Comparison of ENCODE assay signal across 9 cellular contexts in genomic region chr7:20331912-20332317, GRCh38. TPM values are rescaled to one million over a fixed set of nuclear protein-coding genes. Genes with fewer than 3 reads are reported as not detected.
A peak's percentile ranks its signal among the peaks of the same experiment; 100 is the strongest.
DNase-seq lines count a peak whose midpoint lies in the region; ATAC-seq and TF ChIP-seq lines count a peak whose summit lies in the region.
"Had no signal": no experiment of that assay in that cellular context is flagged by ENCODE, and none has a peak within 500 bp of the region (broad histone marks: within the 10 kb centered on the region; RNA-seq: fewer than 3 reads in every experiment).

No MANE protein-coding gene starts in this region.

- peak overlapping the region; percentile 55 to 77 (median 66) for H3K4me3 ChIP-seq in heart left ventricle
- H3K4me3 ChIP-seq in mesendoderm (ENCODE audit: low read length), result peak overlapping the region; percentile 71
- H3K4me3 ChIP-seq in uterus, result peak overlapping the region; percentile 77 to 78

- H3K4ac ChIP-seq in mesendoderm (ENCODE audit: low read depth, low read length), result no peak overlapping the region

- H3K4me3 Mint-ChIP-seq in MCF 10A (ENCODE audit: unreplicated experiment), result peak overlapping the region; percentile 81

- H3K79me1 ChIP-seq in mesendoderm (ENCODE audit: low read length), result no peaks in the 10 kb centered on the region

- no peak overlapping the region for H2BK15ac ChIP-seq in mesendoderm (replicated peaks; ENCODE audit: low read depth)

- H3K36me3 Mint-ChIP-seq in MCF 10A (ENCODE audit: insufficient read depth, unreplicated experiment), result peaks cover 17% of the 10 kb centered on the region

- no peak overlapping the region for H4K8ac ChIP-seq in mesendoderm (ENCODE audit: low read depth, low read length)

- TF ChIP-seq CTCF in heart left ventricle (IDR thresholded peaks at IDR 0.05) (no peak), MCF 10A (IDR thresholded peaks at IDR 0.05; ENCODE audit: unreplicated experiment) (no peak), uterus (IDR thresholded peaks at IDR 0.05) (no peak)

- no peak overlapping the region for H4K5ac ChIP-seq in mesendoderm (ENCODE audit: low read length)

- 32 to 44% (median 40%) methylated on average over 9 of the region's 9 CpGs for WGBS in heart left ventricle, 4 donors
- WGBS in mesendoderm (ENCODE audit: extremely low coverage, insufficient coverage, low lambda C conversion rate), result no CpG with 5 or more reads among the region's 9 CpGs

- peak overlapping the region in 9 of 12 donors; percentile 16 to 91 (median 81) for H3K27ac ChIP-seq in heart left ventricle
- H3K27ac ChIP-seq in mesendoderm (ENCODE audit: low read depth, low read length), result no peak overlapping the region
- H3K27ac ChIP-seq in uterus, result peak overlapping the region; percentile 88 to 96

- ATAC-seq in heart left ventricle (no peak), Right ventricle myocardium superior (ENCODE audit: poor library complexity) (no peak), HG03108 (IDR thresholded peaks at IDR 0.05; ENCODE audit: unreplicated experiment) (no peak)

- H3K23ac ChIP-seq in mesendoderm (ENCODE audit: low read length), result no peak overlapping the region

- POLR2A ChIA-PET in MCF 10A (lab: Yijun Ruan, JAX), result interaction anchor here (0.6 to 10.3 kb wide), 13 partner anchors 10 to 667 kb away, joined by 3 to 505 read pairs (median 11); partner anchors contain the start of gene POLR1F

- intact Hi-C loops in heart left ventricle (cut with DNase I) (loop anchor here in 2 of 10 donors (10.0 kb wide), 2 partner anchors 73 to 263 kb away; no protein-coding TSS in a partner anchor), Right ventricle myocardium superior (cut with DNase I) (loop anchor here (10.0 kb wide), 1 partner anchor 73 kb away; no protein-coding TSS in a partner anchor), MCF 10A (cut with micrococcal nuclease) (loop anchor here (1.0 to 2.0 kb wide), 3 partner anchors 20 to 109 kb away; no protein-coding TSS in a partner anchor), uterus (cut with DNase I; ENCODE audit: low total_unique reads) (no loop called here)

- no peak overlapping the region for H2AK5ac ChIP-seq in mesendoderm (ENCODE audit: low read length)

- H3K9me3 Mint-ChIP-seq in MCF 10A (ENCODE audit: unreplicated experiment), result no peaks in the 10 kb centered on the region

- H3K56ac ChIP-seq in mesendoderm (ENCODE audit: low read length), result peak overlapping the region; percentile 95

- no peak overlapping the region for H2BK120ac ChIP-seq in mesendoderm (ENCODE audit: low read depth, low read length)

- H3K18ac ChIP-seq in mesendoderm (ENCODE audit: low read length), result no peak overlapping the region

- H2BK5ac ChIP-seq in mesendoderm (ENCODE audit: low read length), result no peak overlapping the region

- H3K27me3 ChIP-seq in heart left ventricle (peaks cover 0 to 18% (median 3%) of the 10 kb centered on the region in 9 donors), mesendoderm (ENCODE audit: insufficient read depth, low read length, poor library complexity) (no peaks in the 10 kb centered on the region), uterus (no peaks in the 10 kb centered on the region)

- peak overlapping the region; percentile 96 for H3K27ac Mint-ChIP-seq in MCF 10A (ENCODE audit: low read depth, unreplicated experiment)

- H3K4me1 ChIP-seq in heart left ventricle, result peaks cover 0 to 21% (median 6%) of the 10 kb centered on the region in 12 donors
- H3K4me1 ChIP-seq in mesendoderm (ENCODE audit: control insufficient read depth, low read depth, low read length), result no peaks in the 10 kb centered on the region
- no peaks in the 10 kb centered on the region for H3K4me1 ChIP-seq in uterus

- H3K9me3 ChIP-seq in heart left ventricle (no peaks in the 10 kb centered on the region), uterus (no peaks in the 10 kb centered on the region)

- no peaks in the 10 kb centered on the region for H3K36me3 ChIP-seq in heart left ventricle
- no peaks in the 10 kb centered on the region for H3K36me3 ChIP-seq in mesendoderm (ENCODE audit: control insufficient read depth, insufficient read depth, low read length)
- no peaks in the 10 kb centered on the region for H3K36me3 ChIP-seq in uterus

- H3K9ac ChIP-seq in mesendoderm (ENCODE audit: low read length), result peak overlapping the region; percentile 86

- H3K4me2 ChIP-seq in mesendoderm (ENCODE audit: low read length), result peak overlapping the region; percentile 56

- CTCF ChIA-PET in MCF 10A (lab: Yijun Ruan, JAX), result interaction anchor here (0.7 to 2.6 kb wide), 6 partner anchors 14 to 267 kb away, joined by 3 to 22 read pairs (median 4); no protein-coding TSS in a partner anchor

- no peaks in the 10 kb centered on the region for H3K27me3 Mint-ChIP-seq in MCF 10A (ENCODE audit: insufficient read depth, unreplicated experiment)

- DNase-seq in heart left ventricle, result no peak
- no peak for DNase-seq in Right ventricle myocardium superior
- peak; percentile 46 for DNase-seq in MCF 10A (ENCODE audit: unreplicated experiment)
- DNase-seq in mesendoderm, result peak; percentile 39
- DNase-seq in uterus, result no peak
- no peak for DNase-seq in kidney glomerular epithelial cell (lab: John Stamatoyannopoulos, UW)
- no peak for DNase-seq in retina
- DNase-seq: activated CD4-positive, alpha-beta T cell treated with anti-CD3 and anti-CD28 coated beads for 4 hours had no signal

- TF ChIP-seq POLR2A in heart left ventricle (IDR thresholded peaks at IDR 0.05), result no peak
- no peak for TF ChIP-seq POLR2A in uterus (IDR thresholded peaks at IDR 0.05)

- peaks cover 25% of the 10 kb centered on the region for H3K4me1 Mint-ChIP-seq in MCF 10A (ENCODE audit: insufficient read depth, unreplicated experiment)

- no peaks in the 10 kb centered on the region for H3K79me2 ChIP-seq in mesendoderm (ENCODE audit: control insufficient read depth, insufficient read depth, low read length)

- BruUV-seq in MCF 10A (replicated peaks; lab: Mats Ljungman, UMichigan), result no TSS peak

RNA-seq across cellular contexts. Expression of gene ITGB8, which starts 1.2 kb away (rescaled TPM):
- total RNA-seq in heart left ventricle, result 10 to 100 TPM in 1 of 9 donors, 1 to 10 TPM in 7, under 1 TPM in 1; 0.93 to 16.0 (median 2.7) TPM
- under 1 TPM; 0.61 to 0.64 TPM for polyA plus RNA-seq in heart left ventricle
- 1.9 TPM for total RNA-seq in Right ventricle myocardium superior
- total RNA-seq in MCF 10A (2022), result 25.0 and 38.1 TPM in 2 replicates
- polyA plus RNA-seq in mesendoderm (2013, experiment 1 of 2), result 1.1 TPM
- polyA plus RNA-seq in mesendoderm (2013, experiment 2 of 2), result 1.0 TPM
- 10 to 100 TPM in 3 of 4 donors, 1 to 10 TPM in 1; 9.1 to 74.8 (median 27.6) TPM for total RNA-seq in uterus

Comparison
In these comparisons a context has a peak if more than half of its experiments do, and no peak if none do; other contexts are left out.
1. DNase-seq: peak in MCF 10A (single experiment) and mesendoderm (single experiment); none in heart left ventricle (0 of 5), Right ventricle myocardium superior (single experiment), uterus (0 of 2), kidney glomerular epithelial cell (single experiment) and retina (single experiment).
2. Peak in every context shown above with its lines, with median percentiles within 50 percentile points of each other: H3K4me3 ChIP-seq.